Comparison of ENCODE assay signal across 8 cellular contexts in genomic region chr13:110726726-110727125, GRCh38. TPM values are rescaled to one million over a fixed set of nuclear protein-coding genes. Genes with fewer than 3 reads are reported as not detected.
A peak's percentile ranks its signal among the peaks of the same experiment; 100 is the strongest.
DNase-seq lines count a peak whose midpoint lies in the region; ATAC-seq and TF ChIP-seq lines count a peak whose summit lies in the region.

No MANE protein-coding gene starts in this region.

- no peaks in the 10 kb centered on the region for H3K36me3 ChIP-seq in CD4-positive, alpha-beta memory T cell (ENCODE audit: insufficient read depth, low read length)
- no peaks in the 10 kb centered on the region for H3K36me3 ChIP-seq in esophagus muscularis mucosa

- DNase-seq in CD4-positive, alpha-beta memory T cell: peak; percentile 45 to 61 (median 54)
- DNase-seq in activated CD4-positive, alpha-beta T cell treated with anti-CD3 and anti-CD28 coated beads, Interleukin-2, amount 10 ng/mL, durations not matched to agents 24 days and 14 days: peak; percentile 81
- DNase-seq in naive B cell (no peak), esophagus muscularis mucosa (ENCODE audit: extremely low spot score) (no peak), NCI-H1092 treated with DMSO at 0.1 percent for 48 hours (lab: John Stamatoyannopoulos, UW) (no peak), NCI-H1092 (lab: John Stamatoyannopoulos, UW) (no peak), NCI-H2227 treated with DMSO at 0.1 percent for 48 hours (lab: John Stamatoyannopoulos, UW) (no peak)

- H3K27me3 Mint-ChIP-seq in CD4-positive, alpha-beta memory T cell: no peaks in the 10 kb centered on the region
- H3K27me3 Mint-ChIP-seq in activated CD4-positive, alpha-beta T cell treated with anti-CD3 and anti-CD28 coated beads, Interleukin-2, amount 10 ng/mL, durations not matched to agents 24 days and 14 days: no peaks in the 10 kb centered on the region
- H3K27me3 Mint-ChIP-seq in naive B cell: no peaks in the 10 kb centered on the region

- no peaks in the 10 kb centered on the region for H3K9me3 ChIP-seq in CD4-positive, alpha-beta memory T cell (ENCODE audit: control insufficient read depth in 1 of 2, low read length in 2 of 2)
- no peaks in the 10 kb centered on the region for H3K9me3 ChIP-seq in esophagus muscularis mucosa

- CTCF ChIA-PET in CD4-positive, alpha-beta memory T cell (lab: Charles Lee; ENCODE audit: partially characterized antibody): no interaction called here

- intact Hi-C loops in CD4-positive, alpha-beta memory T cell (cut with micrococcal nuclease): loop anchor here (1.0 kb wide), 1 partner anchor 10 kb away; no protein-coding TSS in a partner anchor
- intact Hi-C loops in activated CD4-positive, alpha-beta T cell treated with anti-CD3 and anti-CD28 coated beads, Interleukin-2, amount 10 ng/mL, durations not matched to agents 24 days and 14 days (cut with micrococcal nuclease): loop anchor here (1.0 kb wide), 1 partner anchor 11 kb away; no protein-coding TSS in a partner anchor
- intact Hi-C loops in esophagus muscularis mucosa (cut with DNase I): loop anchor here (10.0 kb wide), 1 partner anchor 88 kb away; no protein-coding TSS in a partner anchor

- H3K4me1 Mint-ChIP-seq in CD4-positive, alpha-beta memory T cell: peaks cover 13 to 29% (median 15%) of the 10 kb centered on the region in 4 donors
- peaks cover 10% of the 10 kb centered on the region for H3K4me1 Mint-ChIP-seq in activated CD4-positive, alpha-beta T cell treated with anti-CD3 and anti-CD28 coated beads, Interleukin-2, amount 10 ng/mL, durations not matched to agents 24 days and 14 days
- H3K4me1 Mint-ChIP-seq in naive B cell: peaks cover 21 to 46% (median 28%) of the 10 kb centered on the region in 3 donors

- H3K27ac Mint-ChIP-seq in CD4-positive, alpha-beta memory T cell: peak overlapping the region; percentile 78 to 95 (median 86)
- H3K27ac Mint-ChIP-seq in activated CD4-positive, alpha-beta T cell treated with anti-CD3 and anti-CD28 coated beads, Interleukin-2, amount 10 ng/mL, durations not matched to agents 24 days and 14 days: peak overlapping the region; percentile 56
- H3K27ac Mint-ChIP-seq in naive B cell: peak overlapping the region in 4 of 6 donors; percentile 41 to 78 (median 72)

- peaks cover 0 to 3% (median 0%) of the 10 kb centered on the region in 8 donors for H3K9me3 Mint-ChIP-seq in CD4-positive, alpha-beta memory T cell
- H3K9me3 Mint-ChIP-seq in activated CD4-positive, alpha-beta T cell treated with anti-CD3 and anti-CD28 coated beads, Interleukin-2, amount 10 ng/mL, durations not matched to agents 24 days and 14 days: no peaks in the 10 kb centered on the region
- H3K9me3 Mint-ChIP-seq in naive B cell: no peaks in the 10 kb centered on the region

- TF ChIP-seq CTCF in esophagus muscularis mucosa (IDR thresholded peaks at IDR 0.05): no peak

- peaks cover 17% of the 10 kb centered on the region for H3K4me1 ChIP-seq in CD4-positive, alpha-beta memory T cell (ENCODE audit: insufficient read depth, low read length)
- H3K4me1 ChIP-seq in esophagus muscularis mucosa: peaks cover 0 to 10% (median 4%) of the 10 kb centered on the region in 4 donors

- no peak overlapping the region for H3K4me3 ChIP-seq in CD4-positive, alpha-beta memory T cell (ENCODE audit: low read length in 2 of 2)
- no peak overlapping the region for H3K4me3 ChIP-seq in esophagus muscularis mucosa

- TF ChIP-seq POLR2A in esophagus muscularis mucosa (IDR thresholded peaks at IDR 0.05; ENCODE audit: low read depth): no peak

- WGBS in esophagus muscularis mucosa: 86% methylated on average over 9 of the region's 9 CpGs

- peaks cover 0 to 9% of the 10 kb centered on the region in 2 donors for H3K36me3 Mint-ChIP-seq in CD4-positive, alpha-beta memory T cell
- H3K36me3 Mint-ChIP-seq in activated CD4-positive, alpha-beta T cell treated with anti-CD3 and anti-CD28 coated beads, Interleukin-2, amount 10 ng/mL, durations not matched to agents 24 days and 14 days (ENCODE audit: low read depth): peaks cover 6% of the 10 kb centered on the region
- H3K36me3 Mint-ChIP-seq in naive B cell: no peaks in the 10 kb centered on the region

- H3K27me3 ChIP-seq in CD4-positive, alpha-beta memory T cell (ENCODE audit: insufficient read depth, low read length): no peaks in the 10 kb centered on the region
- no peaks in the 10 kb centered on the region for H3K27me3 ChIP-seq in esophagus muscularis mucosa

- POLR2A ChIA-PET in CD4-positive, alpha-beta memory T cell (lab: Charles Lee; ENCODE audit: partially characterized antibody): interaction anchor here (0.9 to 1.2 kb wide), 2 partner anchors 11 to 14 kb away, joined by 4 to 6 read pairs; no protein-coding TSS in a partner anchor

- ATAC-seq in HG03060 (IDR thresholded peaks at IDR 0.05; ENCODE audit: low read depth, unreplicated experiment) (peak; percentile 34), naive B cell (ENCODE audit: low read depth in 2 of 2) (peak in 1 of 2 donors; percentile 36)

- peak overlapping the region; percentile 46 to 81 (median 71) for H3K4me3 Mint-ChIP-seq in CD4-positive, alpha-beta memory T cell
- peak overlapping the region; percentile 26 for H3K4me3 Mint-ChIP-seq in activated CD4-positive, alpha-beta T cell treated with anti-CD3 and anti-CD28 coated beads, Interleukin-2, amount 10 ng/mL, durations not matched to agents 24 days and 14 days
- H3K4me3 Mint-ChIP-seq in naive B cell: no peak overlapping the region

- no peak for TF ChIP-seq EP300 in esophagus muscularis mucosa (IDR thresholded peaks at IDR 0.05)

- H3K27ac ChIP-seq in CD4-positive, alpha-beta memory T cell (ENCODE audit: low read depth, low read length): peak overlapping the region; percentile 27
- H3K27ac ChIP-seq in esophagus muscularis mucosa (replicated peaks in 1 of 4): no peak overlapping the region

RNA-seq across cellular contexts. Expression of gene ING1, which starts 13.2 kb away (rescaled TPM):
- total RNA-seq in CD4-positive, alpha-beta memory T cell: 10 to 100 TPM; 27.4 to 29.4 TPM
- 10 to 100 TPM in 1 of 2 donors, 1 to 10 TPM in 1; 9.1 to 16.7 TPM for polyA plus RNA-seq in CD4-positive, alpha-beta memory T cell
- total RNA-seq in activated CD4-positive, alpha-beta T cell treated with anti-CD3 and anti-CD28 coated beads, Interleukin-2, amount 10 ng/mL, durations not matched to agents 24 days and 14 days: 16.7 and 18.4 TPM in 2 replicates
- 10 to 100 TPM; 16.8 to 29.2 (median 20.9) TPM for polyA plus RNA-seq in naive B cell (ENCODE audit: low read depth in 6 of 6)
- total RNA-seq in esophagus muscularis mucosa: 10 to 100 TPM; 17.2 to 25.5 (median 23.2) TPM

RNA-seq across cellular contexts. Expression of gene CARS2, which starts 20.8 kb away (rescaled TPM):
- 100 to 1,000 TPM in 1 of 2 experiments, 10 to 100 TPM in 1; 99.9 to 102 TPM for total RNA-seq in CD4-positive, alpha-beta memory T cell
- 10 to 100 TPM; 36.0 to 59.3 TPM for polyA plus RNA-seq in CD4-positive, alpha-beta memory T cell
- total RNA-seq in activated CD4-positive, alpha-beta T cell treated with anti-CD3 and anti-CD28 coated beads, Interleukin-2, amount 10 ng/mL, durations not matched to agents 24 days and 14 days: 97.8 and 101 TPM in 2 replicates
- polyA plus RNA-seq in naive B cell (ENCODE audit: low read depth in 6 of 6): 10 to 100 TPM; 44.4 to 69.8 (median 52.9) TPM
- 10 to 100 TPM; 32.9 to 56.9 (median 40.2) TPM for total RNA-seq in esophagus muscularis mucosa

Comparison
In these comparisons a context has a peak if more than half of its experiments do, and no peak if none do; other contexts are left out.
1. DNase-seq: peak in CD4-positive, alpha-beta memory T cell (5 of 5) and activated CD4-positive, alpha-beta T cell treated with anti-CD3 and anti-CD28 coated beads, Interleukin-2, amount 10 ng/mL, durations not matched to agents 24 days and 14 days (single experiment); none in naive B cell (single experiment), esophagus muscularis mucosa (single experiment), NCI-H1092 treated with DMSO at 0.1 percent for 48 hours (single experiment), NCI-H1092 (single experiment) and NCI-H2227 treated with DMSO at 0.1 percent for 48 hours (single experiment).
2. H3K4me3 Mint-ChIP-seq: peak in CD4-positive, alpha-beta memory T cell (8 of 8) and activated CD4-positive, alpha-beta T cell treated with anti-CD3 and anti-CD28 coated beads, Interleukin-2, amount 10 ng/mL, durations not matched to agents 24 days and 14 days (single experiment); none in naive B cell (0 of 8).
3. Peak in every context shown above with its lines, with median percentiles within 50 percentile points of each other: H3K27ac Mint-ChIP-seq.